In genomic region chr16:71985262-71985974, GRCh38 we compare ENCODE assay signal across 26 cellular contexts. TPM values are rescaled to one million over a fixed set of nuclear protein-coding genes. Genes with fewer than 3 reads are reported as not detected.
"Had no signal": no experiment of that assay in that cellular context is flagged by ENCODE, and none has a peak within 500 bp of the region (broad histone marks: within the 10 kb centered on the region; RNA-seq: fewer than 3 reads in every experiment).

No MANE protein-coding gene starts in this region.

- H3K79me2 ChIP-seq: hepatocyte had no signal

- H3K27me3 ChIP-seq: colonic mucosa, hepatocyte had no signal

- DNase-seq: colonic mucosa; cortex of kidney; effector CD8-positive, alpha-beta T cell; effector memory CD8-positive, alpha-beta T cell; foreskin keratinocyte; heart left ventricle; hypothalamus; immature natural killer cell; islet precursor cell; kidney; kidney glomerular epithelial cell; left colon; left lung; left ventricle myocardium superior; lower lobe of right lung; mesenchymal stem cell; naive thymus-derived CD4-positive, alpha-beta T cell had no signal

- H3K9me3 ChIP-seq: colonic mucosa, esophagus muscularis mucosa, gastroesophageal sphincter, heart left ventricle, left lung, lower lobe of right lung had no signal

- H3K36me3 ChIP-seq: colonic mucosa, esophagus muscularis mucosa, gastroesophageal sphincter, heart left ventricle, left lung, lower lobe of right lung had no signal

- H3K27ac ChIP-seq: colonic mucosa, esophagus muscularis mucosa, foreskin keratinocyte, gastroesophageal sphincter, heart left ventricle, hepatocyte, left lung, lower lobe of right lung had no signal

- H3K4me3 ChIP-seq: colonic mucosa, esophagus muscularis mucosa, gastroesophageal sphincter, heart left ventricle, hepatocyte, left lung, lower lobe of right lung had no signal

- H3K4me1 ChIP-seq: colonic mucosa, esophagus muscularis mucosa, foreskin keratinocyte, gastroesophageal sphincter, heart left ventricle, left lung, lower lobe of right lung had no signal

- FAIRE-seq: endothelial cell of umbilical vein, frontal cortex, kidney had no signal

- H3K4me2 ChIP-seq: hepatocyte had no signal

- ATAC-seq: effector memory CD8-positive, alpha-beta T cell; foreskin keratinocyte; gastroesophageal sphincter; heart left ventricle; left colon; left lung; left ventricle myocardium superior; lower lobe of right lung; naive thymus-derived CD4-positive, alpha-beta T cell had no signal

RNA-seq across cellular contexts. Expression of gene PKD1L3, which starts 14.8 kb away (rescaled TPM):
- total RNA-seq: chondrocyte, endothelial cell of umbilical vein, epithelial cell of proximal tubule, fibroblast of lung, fibroblast of villous mesenchyme, foreskin keratinocyte had no signal
- polyA plus RNA-seq: endothelial cell of umbilical vein; fibroblast of lung; foreskin keratinocyte; hepatocyte; immature natural killer cell; naive thymus-derived CD4-positive, alpha-beta T cell had no signal
